1 cellular context compared by ENCODE assay signal in genomic region chr19:58346961-58347929, GRCh38.
TF ChIP-seq lines count a peak whose summit lies in the region.

No MANE protein-coding gene starts in this region.

TF ChIP-seq in K562, 482 proteins besides CTCF, POLR2A, EP300 and RAD21 (continued from another document):
- peak; percentile 24; the same call in 1 of the 2 replicates for TF ChIP-seq ZBTB40 (IDR thresholded peaks at IDR 0.05)
- no peak for TF ChIP-seq ZBTB40 (CRISPR knock-in tag; IDR thresholded peaks at IDR 0.05)
- TF ChIP-seq ATF7 (IDR thresholded peaks at IDR 0.05) = peak; percentile 57; the same call in 1 of the 2 replicates
- TF ChIP-seq HMGN3 (IDR thresholded peaks at IDR 0.05; ENCODE audit: borderline replicate concordance, extremely low read depth, insufficient read length, low read depth, low read length) = peak; percentile 62
